ENCODE assay signal across 28 cellular contexts in genomic region chr6:23306251-23306950, GRCh38.
"Had no signal": no experiment of that assay in that cellular context is flagged by ENCODE, and none has a peak within 500 bp of the region (broad histone marks: within the 10 kb centered on the region; RNA-seq: fewer than 3 reads in every experiment).

No MANE protein-coding gene starts in this region.

- H3K27ac ChIP-seq: hepatocyte, lower lobe of right lung, neural progenitor cell, neutrophil, ovary, right atrium auricular region, skin epidermis, suprapubic skin, thoracic aorta, tibial artery, upper lobe of right lung had no signal

- ATAC-seq: left cardiac atrium; lower lobe of right lung; natural killer cell; sciatic nerve; stimulated activated effector memory CD8-positive, alpha-beta T cell treated with anti-CD3 and anti-CD28 coated beads, Interleukin-12 subunit alpha, Interleukin-12 subunit beta, amount 100 ng/mL, for 72 hours; upper lobe of right lung had no signal

- H3K9ac ChIP-seq: neural progenitor cell had no signal

- H3K4me1 ChIP-seq: lower lobe of right lung, neural progenitor cell, right atrium auricular region, suprapubic skin, tibial artery, upper lobe of right lung had no signal

- H3K79me2 ChIP-seq: hepatocyte had no signal

- H3K27me3 ChIP-seq: hepatocyte, neural progenitor cell, neutrophil, ovary, right atrium auricular region, suprapubic skin, tibial artery, upper lobe of right lung had no signal

- H3K4me3 ChIP-seq: hepatocyte, lower lobe of right lung, neural progenitor cell, ovary, right atrium auricular region, skin epidermis, suprapubic skin, thoracic aorta, tibial artery, upper lobe of right lung had no signal

- H3K9me3 ChIP-seq: lower lobe of right lung, neutrophil, ovary, right atrium auricular region, suprapubic skin, thoracic aorta, tibial artery, upper lobe of right lung had no signal

- H3K36me3 ChIP-seq: lower lobe of right lung, neural progenitor cell, neutrophil, ovary, right atrium auricular region, suprapubic skin, thoracic aorta, tibial artery, upper lobe of right lung had no signal

- H2AFZ ChIP-seq: hepatocyte, neural progenitor cell had no signal

- FAIRE-seq: urothelium cell line had no signal

- H3K4me2 ChIP-seq: hepatocyte, neural progenitor cell had no signal

- DNase-seq: islet precursor cell; kidney glomerular epithelial cell; left cardiac atrium; lower lobe of right lung; mesendoderm; naive B cell; natural killer cell; nephron progenitor cell; occipital lobe; ovary; stimulated activated CD4-positive, alpha-beta T cell treated with anti-CD3 and anti-CD28 coated beads, Interleukin-12 subunit alpha, Interleukin-12 subunit beta, amount 100 ng/mL, for 4 hours; stimulated activated CD4-positive, alpha-beta T cell treated with anti-CD3 and anti-CD28 coated beads, Interleukin-15, amount 100 ng/mL, for 24 hours; stimulated activated CD4-positive, alpha-beta T cell treated with anti-CD3 and anti-CD28 coated beads, Interleukin-2, amount 100 ng/mL, for 24 hours; stimulated activated CD4-positive, alpha-beta T cell treated with anti-CD3 and anti-CD28 coated beads, Interleukin-4, amount 100 ng/mL, for 1 hour; stimulated activated naive CD4-positive, alpha-beta T cell; tibial artery; trophoblast cell; upper lobe of right lung had no signal
